8 cellular contexts compared by ENCODE assay signal in genomic region chr4:71186257-71186565, GRCh38.
DNase-seq lines count a peak whose midpoint lies in the region; ATAC-seq and TF ChIP-seq lines count a peak whose summit lies in the region.

No MANE protein-coding gene starts in this region.

- DNase-seq in GM23338 (ENCODE audit: low spot score), result no peak
- DNase-seq in WTC11 (ENCODE audit: low spot score), result no peak
- no peak for DNase-seq in iPS DF 6.9 (ENCODE audit: low read depth, low spot score)
- no peak for DNase-seq in GOT3 (lab: John Stamatoyannopoulos, UW)
- DNase-seq in SK-N-DZ (ENCODE audit: low spot score), result no peak
- DNase-seq in KBM-7, result no peak

- H3K36me3 ChIP-seq in GM23338 (ENCODE audit: insufficient read depth) (no peaks in the 10 kb centered on the region), iPS DF 6.9 (ENCODE audit: control insufficient read depth, insufficient read depth, low read length) (no peaks in the 10 kb centered on the region), skeletal muscle satellite cell (ENCODE audit: insufficient read depth, low read length) (no peaks in the 10 kb centered on the region)

- H4K20me1 ChIP-seq in GM23338 (replicated peaks; ENCODE audit: insufficient read depth), result no peaks in the 10 kb centered on the region

- H3F3A ChIP-seq in GM23338 (replicated peaks; ENCODE audit: low read depth), result no peaks in the 10 kb centered on the region

- H3K27me3 ChIP-seq in GM23338 (ENCODE audit: insufficient read depth) (peaks cover 46% of the 10 kb centered on the region), iPS DF 6.9 (ENCODE audit: control insufficient read depth, insufficient read depth, low read length) (peaks cover 8% of the 10 kb centered on the region; the same call in 1 of the 2 replicates), skeletal muscle satellite cell (ENCODE audit: control insufficient read depth, insufficient read depth, low read length) (peaks cover 22% of the 10 kb centered on the region)

- H3K27ac ChIP-seq in GM23338 (ENCODE audit: low read depth) (no peak overlapping the region), iPS DF 6.9 (ENCODE audit: low read length) (no peak overlapping the region)

- in situ Hi-C loops in KBM-7 (cut with MboI; ENCODE audit: low pct_unique_long_range_greater_than_20kb, low sequenced_read_pairs), result no loop called here

- H3K9me3 ChIP-seq in iPS DF 6.9 (ENCODE audit: control insufficient read depth, insufficient read depth, low read length) (no peaks in the 10 kb centered on the region), skeletal muscle satellite cell (replicated peaks; ENCODE audit: low read length) (no peaks in the 10 kb centered on the region)

- H2AFZ ChIP-seq in GM23338, result peak overlapping the region; percentile 95; the same call in 1 of the 2 replicates

- peaks cover 13% of the 10 kb centered on the region for H3K4me1 Mint-ChIP-seq in GM23338
- peaks cover 16% of the 10 kb centered on the region for H3K4me1 Mint-ChIP-seq in WTC11

- peak overlapping the region; percentile 70 for H3K9ac ChIP-seq in skeletal muscle satellite cell (ENCODE audit: low read depth, low read length)

- H3K9me2 ChIP-seq in GM23338 (ENCODE audit: insufficient read depth), result no peaks in the 10 kb centered on the region

- H3K9me3 Mint-ChIP-seq in GM23338 (no peaks in the 10 kb centered on the region), WTC11 (no peaks in the 10 kb centered on the region)

- H3K4me1 ChIP-seq in GM23338 (ENCODE audit: insufficient read depth) (peaks cover 5% of the 10 kb centered on the region), iPS DF 6.9 (ENCODE audit: control insufficient read depth, insufficient read depth, low read length) (peaks cover 2% of the 10 kb centered on the region; the same call in 1 of the 2 replicates), skeletal muscle satellite cell (ENCODE audit: control insufficient read depth, insufficient read depth, low read length) (peaks cover 8% of the 10 kb centered on the region)

- WGBS in iPS DF 6.9 (ENCODE audit: insufficient coverage, insufficient read length), result no CpG with 5 or more reads among the region's 11 CpGs

- TF ChIP-seq CTCF in GM23338 (conservative IDR thresholded peaks at IDR 0.05; ENCODE audit: low read depth in 2 of 2) (no peak), WTC11 (IDR thresholded peaks at IDR 0.05) (no peak)

- H3K27me3 Mint-ChIP-seq in GM23338 (ENCODE audit: insufficient read depth, low read depth, poor library complexity) (peaks cover 22% of the 10 kb centered on the region), WTC11 (ENCODE audit: low read depth) (peaks cover 47% of the 10 kb centered on the region)

- H3K4me3 ChIP-seq in GM23338 (peak overlapping the region; percentile 78), iPS DF 6.9 (ENCODE audit: low read length) (peak overlapping the region; percentile 81; the same call in 1 of the 2 replicates), skeletal muscle satellite cell (ENCODE audit: low read length) (peak overlapping the region; percentile 85)

- H3K4me3 Mint-ChIP-seq in GM23338 (peak overlapping the region; percentile 79), WTC11 (peak overlapping the region; percentile 80)

- H3K36me3 Mint-ChIP-seq in GM23338 (ENCODE audit: low read depth) (no peaks in the 10 kb centered on the region; the same call in 2 of the 3 replicates), WTC11 (no peaks in the 10 kb centered on the region)

- no peak for ATAC-seq in GM23338
- no peak for ATAC-seq in WTC11
- ATAC-seq in GM19452 (IDR thresholded peaks at IDR 0.05; ENCODE audit: unreplicated experiment), result no peak

- H3K4me2 ChIP-seq in GM23338 (peak overlapping the region; percentile 89), skeletal muscle satellite cell (ENCODE audit: low read length) (peak overlapping the region; percentile 99)

- H3K79me2 ChIP-seq in GM23338 (replicated peaks; ENCODE audit: insufficient read depth), result no peaks in the 10 kb centered on the region

- POLR2A ChIA-PET in WTC11 (lab: Charles Lee), result no interaction called here

- no peak overlapping the region for H3K27ac Mint-ChIP-seq in GM23338
- H3K27ac Mint-ChIP-seq in WTC11, result no peak overlapping the region

- CTCF ChIA-PET in WTC11 (lab: Charles Lee), result no interaction called here

TF ChIP-seq in GM23338, 12 proteins besides CTCF, POLR2A, EP300 and RAD21 (continues in another document):
- TF ChIP-seq ETS1 (IDR thresholded peaks at IDR 0.05) (no peak), NANOG (IDR thresholded peaks at IDR 0.05; ENCODE audit: borderline replicate concordance) (no peak)

TF ChIP-seq in WTC11, 78 proteins besides CTCF, POLR2A, EP300 and RAD21:
- TF ChIP-seq USF2 (CRISPR knock-in tag; IDR thresholded peaks at IDR 0.05) (no peak), ZBTB21 (CRISPR knock-in tag; IDR thresholded peaks at IDR 0.05; ENCODE audit: borderline replicate concordance) (no peak), PRDM15 (CRISPR knock-in tag; IDR thresholded peaks at IDR 0.05) (peak; percentile 79), GRHL2 (CRISPR knock-in tag; IDR thresholded peaks at IDR 0.05; ENCODE audit: insufficient replicate concordance, severe bottlenecking) (no peak), ATF1 (CRISPR knock-in tag; IDR thresholded peaks at IDR 0.05) (no peak), ATF6 (CRISPR knock-in tag; IDR thresholded peaks at IDR 0.05) (no peak)
